In genomic region chr11:272195-272930, GRCh38 we compare ENCODE assay signal across 23 cellular contexts. TPM values are rescaled to one million over a fixed set of nuclear protein-coding genes. Genes with fewer than 3 reads are reported as not detected.
A peak's percentile ranks its signal among the peaks of the same experiment; 100 is the strongest.
DNase-seq lines count a peak whose midpoint lies in the region; ATAC-seq and TF ChIP-seq lines count a peak whose summit lies in the region.
"Had no signal": no experiment of that assay in that cellular context is flagged by ENCODE, and none has a peak within 500 bp of the region (broad histone marks: within the 10 kb centered on the region; RNA-seq: fewer than 3 reads in every experiment).

No MANE protein-coding gene starts in this region.

- peak overlapping the region; percentile 18 to 100 (median 99); a peak in 18 of 22 replicates for H3K27ac ChIP-seq in BLaER1 treated with 17β-estradiol and CSF1 and Interleukin-3, amounts not matched to agents 10 nM and 100 nM
- H3K27ac ChIP-seq in A673 (ENCODE audit: low read depth, low read length, poor library complexity, severe bottlenecking), result no peak overlapping the region
- H3K27ac ChIP-seq: adrenal gland, SJSA1, WERI-Rb-1 had no signal

- intact Hi-C loops in activated B cell treated with CpG ODN at 0.5 μM for 24 hours (cut with micrococcal nuclease), result no loop called here
- intact Hi-C loops in A673 (cut with micrococcal nuclease; ENCODE audit: unreplicated experiment), result no loop called here

- peaks cover 0 to 21% (median 11%) of the 10 kb centered on the region in 11 experiments; a peak in 16 of 22 replicates for H3K9me3 ChIP-seq in BLaER1 treated with 17β-estradiol and CSF1 and Interleukin-3, amounts not matched to agents 10 nM and 100 nM (replicated peaks in 1 of 11)
- no peaks in the 10 kb centered on the region for H3K9me3 ChIP-seq in A673 (ENCODE audit: low read depth, low read length, poor library complexity, severe bottlenecking)
- H3K9me3 ChIP-seq: adrenal gland, mucosa of descending colon, SJSA1 had no signal

- no peak for TF ChIP-seq CTCF in activated B cell treated with CpG ODN at 0.5 μM for 24 hours (IDR thresholded peaks at IDR 0.05)
- TF ChIP-seq CTCF in A673 (conservative IDR thresholded peaks at IDR 0.05; ENCODE audit: low read depth, low read length), result no peak

- no peaks in the 10 kb centered on the region for H4K20me1 ChIP-seq in BLaER1 treated with 17β-estradiol and CSF1 and Interleukin-3, amounts not matched to agents 10 nM and 100 nM

- H3K36me3 ChIP-seq in BLaER1 treated with 17β-estradiol and CSF1 and Interleukin-3, amounts not matched to agents 10 nM and 100 nM, result no peaks in the 10 kb centered on the region
- no peaks in the 10 kb centered on the region for H3K36me3 ChIP-seq in A673 (ENCODE audit: insufficient read depth, low read length, poor library complexity, severe bottlenecking)
- H3K36me3 ChIP-seq: adrenal gland, SJSA1, WERI-Rb-1 had no signal

- peaks cover 0 to 11% (median 2%) of the 10 kb centered on the region in 11 experiments; a peak in 7 of 22 replicates for H3K27me3 ChIP-seq in BLaER1 treated with 17β-estradiol and CSF1 and Interleukin-3, amounts not matched to agents 10 nM and 100 nM
- no peaks in the 10 kb centered on the region for H3K27me3 ChIP-seq in A673 (replicated peaks; ENCODE audit: insufficient read depth, low read depth, low read length, poor library complexity)
- H3K27me3 ChIP-seq: adrenal gland had no signal

- H3K27ac Mint-ChIP-seq in T-helper 2 cell treated with Interferon-gamma antibody and Interleukin-4, amounts not matched to agents 5 μg/mL and 100 μg/mL, for 36 hours, result peak overlapping the region; percentile 67
- H3K27ac Mint-ChIP-seq in activated B cell treated with CpG ODN at 0.5 μM for 24 hours (peak overlapping the region; percentile 5), memory B cell (peak overlapping the region; percentile 75)
- H3K27ac Mint-ChIP-seq: activated T-helper 2 cell treated with anti-CD3 and anti-CD28 coated beads, Interferon-gamma antibody, Interleukin-2, Interleukin-4, amounts not matched to agents 10 μg/mL and 5 μg/mL and 100 μg/mL, durations not matched to agents 14 hours and 24 hours and 36 hours had no signal

- peaks cover 37 to 70% (median 46%) of the 10 kb centered on the region in 10 experiments for H3K4me1 ChIP-seq in BLaER1 treated with 17β-estradiol and CSF1 and Interleukin-3, amounts not matched to agents 10 nM and 100 nM
- H3K4me1 ChIP-seq in A673 (ENCODE audit: insufficient read depth, low read length, poor library complexity, severe bottlenecking), result no peaks in the 10 kb centered on the region
- H3K4me1 ChIP-seq: adrenal gland had no signal

- BruUV-seq in A673 (replicated peaks; lab: Mats Ljungman, UMichigan), result no TSS peak

- ATAC-seq in activated B cell treated with CpG ODN at 0.5 μM for 24 hours (ENCODE audit: low read depth), result no peak
- no peak for ATAC-seq in memory B cell (ENCODE audit: low read depth)
- ATAC-seq: left ventricle myocardium superior, PC-3 had no signal

- H3K4me1 Mint-ChIP-seq in T-helper 2 cell treated with Interferon-gamma antibody and Interleukin-4, amounts not matched to agents 5 μg/mL and 100 μg/mL, for 36 hours (ENCODE audit: low read depth), result peaks cover 33% of the 10 kb centered on the region
- H3K4me1 Mint-ChIP-seq in activated B cell treated with CpG ODN at 0.5 μM for 24 hours (peaks cover 45% of the 10 kb centered on the region), memory B cell (peaks cover 31% of the 10 kb centered on the region)

- no peak for DNase-seq in T-helper 2 cell treated with Interferon-gamma antibody and Interleukin-4, amounts not matched to agents 5 μg/mL and 100 μg/mL, for 36 hours (ENCODE audit: low spot score)
- DNase-seq in T-helper 2 cell, result no peak
- DNase-seq in activated B cell treated with CpG ODN at 0.5 μM for 24 hours, result no peak
- no peak for DNase-seq in memory B cell (ENCODE audit: low spot score in 2 of 2)
- DNase-seq in D341Med (ENCODE audit: low spot score), result no peak
- DNase-seq in A673 (ENCODE audit: low spot score), result no peak
- no peak for DNase-seq in SKM-1 (lab: John Stamatoyannopoulos, UW; ENCODE audit: unreplicated experiment)
- DNase-seq: left ventricle myocardium superior, NCI-H1436 treated with DMSO at 0.1 percent for 48 hours, NCI-H69, occipital lobe, PC-3, retina, WERI-Rb-1 had no signal

- H3K4me3 Mint-ChIP-seq in T-helper 2 cell treated with Interferon-gamma antibody and Interleukin-4, amounts not matched to agents 5 μg/mL and 100 μg/mL, for 36 hours, result no peak overlapping the region
- H3K4me3 Mint-ChIP-seq in activated B cell treated with CpG ODN at 0.5 μM for 24 hours (no peak overlapping the region), memory B cell (no peak overlapping the region)
- H3K4me3 Mint-ChIP-seq: IgD-negative memory B cell had no signal

- CTCF ChIA-PET in activated B cell treated with CpG ODN at 0.5 μM for 24 hours (lab: Charles Lee), result interaction anchor here (1.5 kb wide), 1 partner anchor 22 kb away, joined by 4 read pairs; no protein-coding TSS in a partner anchor
- CTCF ChIA-PET in A673 (lab: Charles Lee), result no interaction called here

- peaks cover 11% of the 10 kb centered on the region for H3K9me3 Mint-ChIP-seq in T-helper 2 cell treated with Interferon-gamma antibody and Interleukin-4, amounts not matched to agents 5 μg/mL and 100 μg/mL, for 36 hours
- H3K9me3 Mint-ChIP-seq in activated B cell treated with CpG ODN at 0.5 μM for 24 hours (peaks cover 3% of the 10 kb centered on the region), memory B cell (peaks cover 3% of the 10 kb centered on the region)
- H3K9me3 Mint-ChIP-seq: IgD-negative memory B cell had no signal

- H3K9ac ChIP-seq in BLaER1 treated with 17β-estradiol and CSF1 and Interleukin-3, amounts not matched to agents 10 nM and 100 nM, result peak overlapping the region in 3 of 11 experiments; percentile 36 to 98 (median 96); a peak in 2 of 22 replicates

- POLR2A ChIA-PET in activated B cell treated with CpG ODN at 0.5 μM for 24 hours (lab: Charles Lee) (no interaction called here), A673 (lab: Charles Lee; ENCODE audit: low non-redundant PET) (no interaction called here)

- H3K27me3 Mint-ChIP-seq in T-helper 2 cell treated with Interferon-gamma antibody and Interleukin-4, amounts not matched to agents 5 μg/mL and 100 μg/mL, for 36 hours (ENCODE audit: low read depth), result peaks cover 31% of the 10 kb centered on the region
- H3K27me3 Mint-ChIP-seq in activated B cell treated with CpG ODN at 0.5 μM for 24 hours, result no peaks in the 10 kb centered on the region
- H3K27me3 Mint-ChIP-seq in memory B cell, result no peaks in the 10 kb centered on the region
- H3K27me3 Mint-ChIP-seq: IgD-negative memory B cell had no signal

- H3K36me3 Mint-ChIP-seq in T-helper 2 cell treated with Interferon-gamma antibody and Interleukin-4, amounts not matched to agents 5 μg/mL and 100 μg/mL, for 36 hours (ENCODE audit: low read depth), result peaks cover 12% of the 10 kb centered on the region
- H3K36me3 Mint-ChIP-seq in activated B cell treated with CpG ODN at 0.5 μM for 24 hours (ENCODE audit: low read depth), result peaks cover 3% of the 10 kb centered on the region
- H3K36me3 Mint-ChIP-seq in memory B cell, result peaks cover 5% of the 10 kb centered on the region
- H3K36me3 Mint-ChIP-seq: IgD-negative memory B cell had no signal

- H3K4me2 ChIP-seq in BLaER1 treated with 17β-estradiol and CSF1 and Interleukin-3, amounts not matched to agents 10 nM and 100 nM, result peak overlapping the region; percentile 5 to 100 (median 94); a peak in 13 of 22 replicates

- H3K4me3 ChIP-seq in BLaER1 treated with 17β-estradiol and CSF1 and Interleukin-3, amounts not matched to agents 10 nM and 100 nM, result no peak overlapping the region
- H3K4me3 ChIP-seq in A673 (ENCODE audit: low read depth, low read length, poor library complexity, severe bottlenecking), result no peak overlapping the region
- H3K4me3 ChIP-seq: adrenal gland, mucosa of descending colon, SJSA1 had no signal

RNA-seq across cellular contexts. Expression of gene NLRP6, which starts 5.8 kb away (rescaled TPM):
- total RNA-seq in activated B cell treated with CpG ODN at 0.5 μM for 24 hours, result 0.46 and 0.64 TPM in 2 replicates
- total RNA-seq in A673 (2021), result not detected in 2 replicates
- total RNA-seq: A172, M059J, occipital lobe, PC-3, SJSA1 had no signal

RNA-seq across cellular contexts. Expression of gene PGGHG, which starts 16.6 kb away (rescaled TPM):
- total RNA-seq in activated B cell treated with CpG ODN at 0.5 μM for 24 hours (62.3 and 74.1 TPM in 2 replicates), A673 (2021) (5.4 and 8.6 TPM in 2 replicates)

RNA-seq across cellular contexts. Expression of gene IFITM5, which starts 27.0 kb away (rescaled TPM):
- total RNA-seq in activated B cell treated with CpG ODN at 0.5 μM for 24 hours, result not detected in 2 replicates
- total RNA-seq in A673 (2021), result not detected in 2 replicates
- total RNA-seq: A172; activated T-helper 2 cell treated with anti-CD3 and anti-CD28 coated beads, Interferon-gamma antibody, Interleukin-2, Interleukin-4, amounts not matched to agents 10 μg/mL and 5 μg/mL and 100 μg/mL, durations not matched to agents 14 hours and 24 hours and 36 hours; adrenal gland; left ventricle myocardium superior; M059J; mucosa of descending colon; occipital lobe; PC-3; SJSA1; T-helper 2 cell treated with Interferon-gamma antibody and Interleukin-4, amounts not matched to agents 100 ng/mL and 5 ng/mL, for 36 hours had no signal

RNA-seq across cellular contexts. Expression of gene IFITM2, which starts 35.3 kb away (rescaled TPM):
- total RNA-seq in activated B cell treated with CpG ODN at 0.5 μM for 24 hours (112 and 125 TPM in 2 replicates), A673 (2021) (23.3 and 25.5 TPM in 2 replicates)

RNA-seq across cellular contexts. Expression of gene PSMD13, which starts 35.6 kb away (rescaled TPM):
- 147 and 149 TPM in 2 replicates for total RNA-seq in activated B cell treated with CpG ODN at 0.5 μM for 24 hours
- total RNA-seq in A673 (2021), result 195 and 199 TPM in 2 replicates

Comparison
In these comparisons a context has a peak if more than half of its experiments do, and no peak if none do; other contexts are left out.
1. H3K27ac Mint-ChIP-seq: peak in every context shown above with its lines; median percentile 75 in memory B cell; 67 in T-helper 2 cell treated with Interferon-gamma antibody and Interleukin-4, amounts not matched to agents 5 μg/mL and 100 μg/mL, for 36 hours; 5 in activated B cell treated with CpG ODN at 0.5 μM for 24 hours.